ENCODE assay signal across 9 cellular contexts in genomic region chr13:30906411-30906990, GRCh38. TPM values are rescaled to one million over a fixed set of nuclear protein-coding genes. Genes with fewer than 3 reads are reported as not detected.
A peak's percentile ranks its signal among the peaks of the same experiment; 100 is the strongest.
DNase-seq lines count a peak whose midpoint lies in the region; ATAC-seq and TF ChIP-seq lines count a peak whose summit lies in the region.
"Had no signal": no experiment of that assay in that cellular context is flagged by ENCODE, and none has a peak within 500 bp of the region (broad histone marks: within the 10 kb centered on the region; RNA-seq: fewer than 3 reads in every experiment).

No MANE protein-coding gene starts in this region.

- CTCF ChIA-PET in Panc1 (lab: Charles Lee): no interaction called here
- CTCF ChIA-PET in CD4-positive, alpha-beta memory T cell (lab: Charles Lee; ENCODE audit: partially characterized antibody): no interaction called here

- H3K4me1 ChIP-seq in Panc1 (ENCODE audit: control insufficient read depth, insufficient read depth, low read length) (peaks cover 8% of the 10 kb centered on the region), lower lobe of right lung (peaks cover 18% of the 10 kb centered on the region), neural progenitor cell (no peaks in the 10 kb centered on the region)
- H3K4me1 ChIP-seq in CD4-positive, alpha-beta memory T cell (ENCODE audit: insufficient read depth, low read length): peaks cover 6% of the 10 kb centered on the region

- no peak overlapping the region for H2AFZ ChIP-seq in neural progenitor cell (replicated peaks)

- BruUV-seq in Panc1 (replicated peaks; lab: Mats Ljungman, UMichigan): no TSS peak

- no peaks in the 10 kb centered on the region for H3K79me2 ChIP-seq in neural progenitor cell (ENCODE audit: low read depth)

- peaks cover 25% of the 10 kb centered on the region for H3K27me3 Mint-ChIP-seq in neural progenitor cell (ENCODE audit: insufficient read depth, low read depth)
- peaks cover 50 to 51% of the 10 kb centered on the region in 2 donors for H3K27me3 Mint-ChIP-seq in CD4-positive, alpha-beta memory T cell

- in situ Hi-C loops in Panc1 (cut with HindIII; ENCODE audit: low pct_unique_long_range_greater_than_20kb, low sequenced_read_pairs): no loop called here
- in situ Hi-C loops in KBM-7 (cut with MboI; ENCODE audit: low pct_unique_long_range_greater_than_20kb, low sequenced_read_pairs): no loop called here

- H3K4me3 Mint-ChIP-seq in neural progenitor cell: no peak overlapping the region
- H3K4me3 Mint-ChIP-seq in CD4-positive, alpha-beta memory T cell: peak overlapping the region in 1 of 8 donors; percentile 7
- H3K4me3 Mint-ChIP-seq: natural killer cell had no signal

- H3K9ac ChIP-seq in neural progenitor cell: no peak overlapping the region

- no peak overlapping the region for H3K4me2 ChIP-seq in neural progenitor cell

- no peaks in the 10 kb centered on the region for H3F3A ChIP-seq in neural progenitor cell (ENCODE audit: low read depth)

- DNase-seq in Panc1 (ENCODE audit: low read depth, low spot score) (no peak), epithelial cell of proximal tubule (ENCODE audit: low read depth) (no peak), lower lobe of right lung (no peak), neural progenitor cell (ENCODE audit: low spot score) (no peak), KBM-7 (no peak)
- no peak for DNase-seq in CD4-positive, alpha-beta memory T cell
- DNase-seq: natural killer cell; stimulated activated CD8-positive, alpha-beta memory T cell treated with anti-CD3 and anti-CD28 coated beads, Interleukin-4, amount 100 ng/mL, for 48 hours had no signal

- H3K9me3 Mint-ChIP-seq in neural progenitor cell: peaks cover 2% of the 10 kb centered on the region
- peaks cover 0 to 5% (median 0%) of the 10 kb centered on the region in 8 donors for H3K9me3 Mint-ChIP-seq in CD4-positive, alpha-beta memory T cell
- H3K9me3 Mint-ChIP-seq: natural killer cell had no signal

- no peaks in the 10 kb centered on the region for H3K36me3 Mint-ChIP-seq in neural progenitor cell
- H3K36me3 Mint-ChIP-seq in CD4-positive, alpha-beta memory T cell: no peaks in the 10 kb centered on the region
- H3K36me3 Mint-ChIP-seq: natural killer cell had no signal

- peak overlapping the region; percentile 20 to 31 for H3K4me3 ChIP-seq in Panc1 (ENCODE audit: low read depth in 2 of 2, low read length in 2 of 2)
- peak overlapping the region; percentile 34 for H3K4me3 ChIP-seq in epithelial cell of proximal tubule (ENCODE audit: low read depth, low read length)
- H3K4me3 ChIP-seq in lower lobe of right lung: peak overlapping the region; percentile 49
- H3K4me3 ChIP-seq in neural progenitor cell: no peak overlapping the region
- no peak overlapping the region for H3K4me3 ChIP-seq in CD4-positive, alpha-beta memory T cell (ENCODE audit: low read length in 2 of 2)

- no peak for TF ChIP-seq CTCF in Panc1 (IDR thresholded peaks at IDR 0.05)
- TF ChIP-seq CTCF in epithelial cell of proximal tubule (conservative IDR thresholded peaks at IDR 0.05; ENCODE audit: low read depth, low read length): no peak
- no peak for TF ChIP-seq CTCF in lower lobe of right lung (IDR thresholded peaks at IDR 0.05)
- no peak for TF ChIP-seq CTCF in neural progenitor cell (IDR thresholded peaks at IDR 0.05)

- POLR2A ChIA-PET in Panc1 (lab: Charles Lee): interaction anchor here (0.5 kb wide), 1 partner anchor 56 kb away, joined by 6 read pairs; no protein-coding TSS in a partner anchor
- POLR2A ChIA-PET in CD4-positive, alpha-beta memory T cell (lab: Charles Lee; ENCODE audit: partially characterized antibody): no interaction called here

- no peak overlapping the region for H3K27ac ChIP-seq in Panc1 (ENCODE audit: low read length)
- peak overlapping the region; percentile 53 for H3K27ac ChIP-seq in lower lobe of right lung
- H3K27ac ChIP-seq in temporal lobe (ENCODE audit: low read depth, low read length): peak overlapping the region; percentile 67
- no peak overlapping the region for H3K27ac ChIP-seq in neural progenitor cell
- no peak overlapping the region for H3K27ac ChIP-seq in CD4-positive, alpha-beta memory T cell (ENCODE audit: low read depth, low read length)

- no peak overlapping the region for H3K27ac Mint-ChIP-seq in neural progenitor cell
- H3K27ac Mint-ChIP-seq in CD4-positive, alpha-beta memory T cell: no peak overlapping the region
- H3K27ac Mint-ChIP-seq: natural killer cell had no signal

- H3K27me3 ChIP-seq in Panc1 (ENCODE audit: control insufficient read depth, insufficient read depth, low read length) (peaks cover 13% of the 10 kb centered on the region), lower lobe of right lung (ENCODE audit: low read depth) (peaks cover 31% of the 10 kb centered on the region), neural progenitor cell (no peaks in the 10 kb centered on the region)
- peaks cover 9% of the 10 kb centered on the region for H3K27me3 ChIP-seq in CD4-positive, alpha-beta memory T cell (ENCODE audit: insufficient read depth, low read length)

- intact Hi-C loops in Panc1 (cut with micrococcal nuclease; ENCODE audit: unreplicated experiment) (no loop called here), lower lobe of right lung (cut with DNase I) (no loop called here)
- intact Hi-C loops in CD4-positive, alpha-beta memory T cell (cut with micrococcal nuclease): no loop called here

- H4K20me1 ChIP-seq in neural progenitor cell (ENCODE audit: low read depth): no peaks in the 10 kb centered on the region

- ATAC-seq in Panc1 (peak; percentile 52), lower lobe of right lung (peak; percentile 38 to 47)

- H3K4me1 Mint-ChIP-seq in neural progenitor cell: peaks cover 20% of the 10 kb centered on the region
- peaks cover 4 to 17% (median 12%) of the 10 kb centered on the region in 4 donors for H3K4me1 Mint-ChIP-seq in CD4-positive, alpha-beta memory T cell

- H3K36me3 ChIP-seq in Panc1 (ENCODE audit: control insufficient read depth, insufficient read depth, low read length): no peaks in the 10 kb centered on the region
- no peaks in the 10 kb centered on the region for H3K36me3 ChIP-seq in lower lobe of right lung
- no peaks in the 10 kb centered on the region for H3K36me3 ChIP-seq in neural progenitor cell
- no peaks in the 10 kb centered on the region for H3K36me3 ChIP-seq in CD4-positive, alpha-beta memory T cell (ENCODE audit: insufficient read depth, low read length)

- H3K9me3 ChIP-seq in Panc1 (ENCODE audit: control insufficient read depth, insufficient read depth, low read depth, low read length): no peaks in the 10 kb centered on the region
- H3K9me3 ChIP-seq in lower lobe of right lung: no peaks in the 10 kb centered on the region
- H3K9me3 ChIP-seq in neural progenitor cell (ENCODE audit: low read depth): no peaks in the 10 kb centered on the region
- no peaks in the 10 kb centered on the region for H3K9me3 ChIP-seq in CD4-positive, alpha-beta memory T cell (ENCODE audit: control insufficient read depth in 1 of 2, low read length in 2 of 2)

RNA-seq across cellular contexts. Expression of gene MEDAG, which starts 0.4 kb away (rescaled TPM):
- 0.67 TPM for total RNA-seq in Panc1 (2021; ENCODE audit: unreplicated experiment)
- 0.28 TPM for polyA plus RNA-seq in Panc1 (2012; ENCODE audit: insufficient read length)
- total RNA-seq in epithelial cell of proximal tubule: 0.07 and 0.17 TPM in 2 replicates
- total RNA-seq in lower lobe of right lung: 7.2 TPM
- 0.49 TPM for total RNA-seq in temporal lobe
- 0.06 TPM in 1 of 2 replicates, not detected in the other for total RNA-seq in neural progenitor cell (ENCODE audit: low replicate concordance)
- total RNA-seq in CD4-positive, alpha-beta memory T cell: not detected
- under 1 TPM in 1 of 2 donors, not detected in 1; 0.29 TPM for polyA plus RNA-seq in CD4-positive, alpha-beta memory T cell
- total RNA-seq: natural killer cell had no signal

RNA-seq across cellular contexts. Expression of gene TEX26, which starts 26.0 kb away (rescaled TPM):
- total RNA-seq in Panc1 (2021; ENCODE audit: unreplicated experiment) (not detected), epithelial cell of proximal tubule (not detected in 2 replicates), lower lobe of right lung (0.27 TPM), temporal lobe (0.74 TPM), neural progenitor cell (ENCODE audit: low replicate concordance) (not detected in 2 replicates)
- not detected for polyA plus RNA-seq in Panc1 (2012; ENCODE audit: insufficient read length)
- not detected for total RNA-seq in CD4-positive, alpha-beta memory T cell
- polyA plus RNA-seq in CD4-positive, alpha-beta memory T cell: not detected
- total RNA-seq: natural killer cell had no signal

Comparison
In these comparisons a context has a peak if more than half of its experiments do, and no peak if none do; other contexts are left out.
1. H3K27ac ChIP-seq: peak in lower lobe of right lung (single experiment) and temporal lobe (single experiment); none in Panc1 (single experiment), neural progenitor cell (single experiment) and CD4-positive, alpha-beta memory T cell (single experiment).
2. H3K4me3 ChIP-seq: peak in Panc1 (2 of 2), epithelial cell of proximal tubule (single experiment) and lower lobe of right lung (single experiment); none in neural progenitor cell (single experiment) and CD4-positive, alpha-beta memory T cell (0 of 2).